In genomic region chr12:95336387-95337067, GRCh38 we compare ENCODE assay signal across 1 cellular context.
A peak's percentile ranks its signal among the peaks of the same experiment; 100 is the strongest.
TF ChIP-seq lines count a peak whose summit lies in the region.

No MANE protein-coding gene starts in this region.

TF ChIP-seq in HepG2, 621 proteins besides CTCF, POLR2A, EP300 and RAD21 (continued from another document and continues in another):
- TF ChIP-seq NFE2L2 (IDR thresholded peaks at IDR 0.05; ENCODE audit: low read length) (no peak), ZNF7 (CRISPR knock-in tag; IDR thresholded peaks at IDR 0.05) (no peak), NFKB2 (CRISPR knock-in tag; IDR thresholded peaks at IDR 0.05; ENCODE audit: borderline replicate concordance) (no peak), GATA4 (IDR thresholded peaks at IDR 0.05; ENCODE audit: borderline replicate concordance, low read depth) (no peak), ZSCAN5A (CRISPR knock-in tag; IDR thresholded peaks at IDR 0.05; ENCODE audit: borderline replicate concordance) (no peak), ZSCAN21 (CRISPR knock-in tag; IDR thresholded peaks at IDR 0.05; ENCODE audit: borderline replicate concordance) (no peak), E2F2 (CRISPR knock-in tag; IDR thresholded peaks at IDR 0.05; ENCODE audit: borderline replicate concordance) (no peak), SMC3 (IDR thresholded peaks at IDR 0.05; ENCODE audit: low read length) (peak; percentile 97), ZNF225 (CRISPR knock-in tag; IDR thresholded peaks at IDR 0.05) (no peak), ZNF143 (CRISPR knock-in tag; IDR thresholded peaks at IDR 0.05) (no peak), GRHL1 (CRISPR knock-in tag; conservative IDR thresholded peaks at IDR 0.05) (no peak), HBP1 (CRISPR knock-in tag; IDR thresholded peaks at IDR 0.05; ENCODE audit: low read depth) (no peak), MAZ (IDR thresholded peaks at IDR 0.05; ENCODE audit: borderline replicate concordance, low read depth, low read length) (no peak), MAZ (CRISPR knock-in tag; IDR thresholded peaks at IDR 0.05; ENCODE audit: low read depth) (no peak), ZSCAN30 (CRISPR knock-in tag; IDR thresholded peaks at IDR 0.05) (no peak), GTF2F1 (IDR thresholded peaks at IDR 0.05; ENCODE audit: low read length) (no peak), PHF20 (CRISPR knock-in tag; IDR thresholded peaks at IDR 0.05) (no peak), XBP1 (CRISPR knock-in tag; IDR thresholded peaks at IDR 0.05) (no peak), GATAD2A (CRISPR knock-in tag; IDR thresholded peaks at IDR 0.05) (peak; percentile 49; the same call in 1 of the 2 replicates), ZNF546 (CRISPR knock-in tag; conservative IDR thresholded peaks at IDR 0.05) (no peak), ZBTB1 (CRISPR knock-in tag; IDR thresholded peaks at IDR 0.05; ENCODE audit: borderline replicate concordance) (no peak), MED1 (CRISPR knock-in tag; IDR thresholded peaks at IDR 0.05) (0 out of 2 replicates have a peak, but pooled peaks have one; percentile 36), GLI4 (CRISPR knock-in tag; IDR thresholded peaks at IDR 0.05; ENCODE audit: borderline replicate concordance) (no peak), CEBPZ (IDR thresholded peaks at IDR 0.05; ENCODE audit: low read length) (no peak), SRSF1 (optimal IDR thresholded peaks at IDR 0.05; ENCODE audit: low read depth, low read length) (no peak), TRAFD1 (CRISPR knock-in tag; IDR thresholded peaks at IDR 0.05; ENCODE audit: borderline replicate concordance) (no peak), ZNF557 (CRISPR knock-in tag; IDR thresholded peaks at IDR 0.05) (no peak), THYN1 (CRISPR knock-in tag; IDR thresholded peaks at IDR 0.05; ENCODE audit: borderline replicate concordance, low read depth) (no peak), NFYC (CRISPR knock-in tag; IDR thresholded peaks at IDR 0.05) (no peak), ZNF644 (CRISPR knock-in tag; IDR thresholded peaks at IDR 0.05; ENCODE audit: low read depth) (no peak), GZF1 (CRISPR knock-in tag; IDR thresholded peaks at IDR 0.05) (no peak), SIN3A (IDR thresholded peaks at IDR 0.05; ENCODE audit: borderline replicate concordance, low read depth, low read length) (no peak), ZFY (CRISPR knock-in tag; IDR thresholded peaks at IDR 0.05) (0 out of 2 replicates have a peak, but pooled peaks have one; percentile 25), ZNF124 (CRISPR knock-in tag; IDR thresholded peaks at IDR 0.05) (no peak), SMAD9 (CRISPR knock-in tag; IDR thresholded peaks at IDR 0.05) (no peak), MED8 (CRISPR knock-in tag; IDR thresholded peaks at IDR 0.05; ENCODE audit: insufficient replicate concordance) (no peak), ZMYM3 (CRISPR knock-in tag; IDR thresholded peaks at IDR 0.05) (no peak), RXRB (CRISPR knock-in tag; IDR thresholded peaks at IDR 0.05; ENCODE audit: borderline replicate concordance) (peak; percentile 49; the same call in 1 of the 2 replicates), E2F5 (CRISPR knock-in tag; conservative IDR thresholded peaks at IDR 0.05) (no peak), YY1 (IDR thresholded peaks at IDR 0.05; ENCODE audit: insufficient read depth, insufficient replicate concordance, low read depth, low read length) (no peak)
- TF ChIP-seq, protein P1, sequence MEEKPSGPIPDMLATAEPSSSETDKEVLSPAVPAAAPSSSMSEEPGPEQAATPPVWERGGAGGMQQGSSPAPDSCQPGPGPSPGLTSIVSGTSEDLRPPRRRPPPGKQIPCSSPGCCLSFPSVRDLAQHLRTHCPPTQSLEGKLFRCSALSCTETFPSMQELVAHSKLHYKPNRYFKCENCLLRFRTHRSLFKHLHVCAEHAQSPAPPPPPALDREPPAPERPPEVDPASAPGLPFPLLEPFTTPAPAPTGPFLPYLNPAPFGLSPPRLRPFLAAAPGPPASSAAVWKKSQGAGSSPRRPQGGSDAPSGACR (CRISPR knock-in tag; IDR thresholded peaks at IDR 0.05) = peak; percentile 55; the same call in 1 of the 2 replicates
- TF ChIP-seq, protein P2, sequence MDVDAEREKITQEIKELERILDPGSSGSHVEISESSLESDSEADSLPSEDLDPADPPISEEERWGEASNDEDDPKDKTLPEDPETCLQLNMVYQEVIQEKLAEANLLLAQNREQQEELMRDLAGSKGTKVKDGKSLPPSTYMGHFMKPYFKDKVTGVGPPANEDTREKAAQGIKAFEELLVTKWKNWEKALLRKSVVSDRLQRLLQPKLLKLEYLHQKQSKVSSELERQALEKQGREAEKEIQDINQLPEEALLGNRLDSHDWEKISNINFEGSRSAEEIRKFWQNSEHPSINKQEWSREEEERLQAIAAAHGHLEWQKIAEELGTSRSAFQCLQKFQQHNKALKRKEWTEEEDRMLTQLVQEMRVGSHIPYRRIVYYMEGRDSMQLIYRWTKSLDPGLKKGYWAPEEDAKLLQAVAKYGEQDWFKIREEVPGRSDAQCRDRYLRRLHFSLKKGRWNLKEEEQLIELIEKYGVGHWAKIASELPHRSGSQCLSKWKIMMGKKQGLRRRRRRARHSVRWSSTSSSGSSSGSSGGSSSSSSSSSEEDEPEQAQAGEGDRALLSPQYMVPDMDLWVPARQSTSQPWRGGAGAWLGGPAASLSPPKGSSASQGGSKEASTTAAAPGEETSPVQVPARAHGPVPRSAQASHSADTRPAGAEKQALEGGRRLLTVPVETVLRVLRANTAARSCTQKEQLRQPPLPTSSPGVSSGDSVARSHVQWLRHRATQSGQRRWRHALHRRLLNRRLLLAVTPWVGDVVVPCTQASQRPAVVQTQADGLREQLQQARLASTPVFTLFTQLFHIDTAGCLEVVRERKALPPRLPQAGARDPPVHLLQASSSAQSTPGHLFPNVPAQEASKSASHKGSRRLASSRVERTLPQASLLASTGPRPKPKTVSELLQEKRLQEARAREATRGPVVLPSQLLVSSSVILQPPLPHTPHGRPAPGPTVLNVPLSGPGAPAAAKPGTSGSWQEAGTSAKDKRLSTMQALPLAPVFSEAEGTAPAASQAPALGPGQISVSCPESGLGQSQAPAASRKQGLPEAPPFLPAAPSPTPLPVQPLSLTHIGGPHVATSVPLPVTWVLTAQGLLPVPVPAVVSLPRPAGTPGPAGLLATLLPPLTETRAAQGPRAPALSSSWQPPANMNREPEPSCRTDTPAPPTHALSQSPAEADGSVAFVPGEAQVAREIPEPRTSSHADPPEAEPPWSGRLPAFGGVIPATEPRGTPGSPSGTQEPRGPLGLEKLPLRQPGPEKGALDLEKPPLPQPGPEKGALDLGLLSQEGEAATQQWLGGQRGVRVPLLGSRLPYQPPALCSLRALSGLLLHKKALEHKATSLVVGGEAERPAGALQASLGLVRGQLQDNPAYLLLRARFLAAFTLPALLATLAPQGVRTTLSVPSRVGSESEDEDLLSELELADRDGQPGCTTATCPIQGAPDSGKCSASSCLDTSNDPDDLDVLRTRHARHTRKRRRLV (CRISPR knock-in tag; IDR thresholded peaks at IDR 0.05) = no peak
